Comparison of ENCODE assay signal across 8 cellular contexts in the genomic region with DNA sequence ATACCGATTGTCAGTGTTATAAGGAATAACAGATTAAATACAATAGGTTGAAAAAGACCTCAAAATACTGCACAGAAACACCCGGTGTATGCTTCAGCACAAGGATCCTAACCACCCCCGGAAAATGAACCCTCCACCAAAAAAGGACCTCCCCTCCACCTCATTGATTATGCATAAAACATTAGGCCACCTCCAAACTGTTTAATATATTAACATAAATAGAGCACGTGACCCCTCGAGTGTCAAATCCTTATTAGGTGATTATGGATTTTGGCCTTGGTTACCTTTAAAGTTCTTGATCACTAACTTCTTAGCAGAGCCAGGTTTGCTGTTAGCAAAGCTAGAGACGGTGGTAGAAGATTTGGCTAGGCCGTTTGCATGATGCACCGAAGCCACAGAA. TPM values are rescaled to one million over a fixed set of nuclear protein-coding genes. Genes with fewer than 3 reads are reported as not detected.
DNase-seq lines count a peak whose midpoint lies in the region; ATAC-seq and TF ChIP-seq lines count a peak whose summit lies in the region.

No MANE protein-coding gene starts in this region.

- H3K27ac ChIP-seq in mammary epithelial cell (ENCODE audit: insufficient read depth, low read depth, low read length) = peak overlapping the region; percentile 42

- peaks cover 37% of the 10 kb centered on the region for H3K79me2 ChIP-seq in mammary epithelial cell (ENCODE audit: insufficient read depth, low read length)

- TF ChIP-seq CTCF in mammary epithelial cell (conservative IDR thresholded peaks at IDR 0.05 in 1 of 2, IDR thresholded peaks at IDR 0.05 in 1 of 2; ENCODE audit: extremely low read depth in 1 of 2, insufficient read depth in 1 of 2, low read depth in 1 of 2, low read length in 2 of 2) = no peak

- H3K4me1 ChIP-seq in mammary epithelial cell (ENCODE audit: insufficient read depth, low read length) = peaks cover 3% of the 10 kb centered on the region
- peaks cover 16% of the 10 kb centered on the region for H3K4me1 ChIP-seq in mucosa of stomach (ENCODE audit: control insufficient read depth, insufficient read depth, low read length)

- 32% methylated on average over 8 of the region's 8 CpGs for WGBS in mammary epithelial cell (ENCODE audit: low coverage, missing lambda C conversion rate)

- peak overlapping the region; percentile 85 for H3K4me2 ChIP-seq in mammary epithelial cell (ENCODE audit: insufficient read depth, low read depth, low read length)

- dilution Hi-C loops in mammary epithelial cell (cut with HindIII; ENCODE audit: low sequenced_read_pairs) = no loop called here

- peak overlapping the region; percentile 59 to 85 (median 74) for H3K4me3 ChIP-seq in mammary epithelial cell (replicated peaks in 1 of 3; ENCODE audit: insufficient read depth in 1 of 3, low read depth in 2 of 3, low read length in 3 of 3)
- H3K4me3 ChIP-seq in mucosa of stomach (ENCODE audit: low read length) = peak overlapping the region; percentile 54

- in situ Hi-C loops in mammary epithelial cell (cut with MboI; ENCODE audit: low sequenced_read_pairs in 2 of 2) = no loop called here

- DNase-seq in NCI-H1694 treated with DMSO at 0.1 percent for 48 hours (lab: John Stamatoyannopoulos, UW) (peak; percentile 13), NCI-H1694 (lab: John Stamatoyannopoulos, UW) (no peak), NCI-H510A (lab: John Stamatoyannopoulos, UW) (peak; percentile 0), mammary epithelial cell (peak; percentile 1), HPDE6-E6E7 (ENCODE audit: extremely low spot score) (no peak), SKM-1 (lab: John Stamatoyannopoulos, UW; ENCODE audit: unreplicated experiment) (no peak)

- H4K20me1 ChIP-seq in mammary epithelial cell (ENCODE audit: insufficient read depth, low read length) = no peaks in the 10 kb centered on the region

- H3K27me3 ChIP-seq in mammary epithelial cell (ENCODE audit: insufficient read depth, low read length) = no peaks in the 10 kb centered on the region
- no peaks in the 10 kb centered on the region for H3K27me3 ChIP-seq in mucosa of stomach (ENCODE audit: control insufficient read depth, insufficient read depth, low read length)

- ATAC-seq in GM21390 (IDR thresholded peaks at IDR 0.05; ENCODE audit: unreplicated experiment) = no peak

- BruUV-seq in mammary epithelial cell (replicated peaks; lab: Mats Ljungman, UMichigan) = no TSS peak

- intact Hi-C loops in mammary epithelial cell (cut with micrococcal nuclease) = loop anchor here (2.0 to 10.0 kb wide), 2 partner anchors 69 to 175 kb away; no protein-coding TSS in a partner anchor

- peak overlapping the region; percentile 74 for H3K9ac ChIP-seq in mammary epithelial cell (ENCODE audit: insufficient read depth, low read length)
- H3K9ac ChIP-seq in mucosa of stomach (ENCODE audit: low read length) = peak overlapping the region; percentile 93

- H3K36me3 ChIP-seq in mammary epithelial cell (ENCODE audit: insufficient read depth, low read length) (peaks cover 5% of the 10 kb centered on the region), mucosa of stomach (ENCODE audit: control insufficient read depth, insufficient read depth, low read length) (no peaks in the 10 kb centered on the region)

- no peaks in the 10 kb centered on the region for H3K9me3 ChIP-seq in mammary epithelial cell (replicated peaks; ENCODE audit: insufficient read depth, low read length)
- H3K9me3 ChIP-seq in mucosa of stomach (ENCODE audit: control insufficient read depth, low read length) = no peaks in the 10 kb centered on the region

- CTCF ChIA-PET in mammary epithelial cell (lab: Charles Lee; ENCODE audit: low non-redundant PET) = interaction anchor here (0.6 kb wide), 1 partner anchor 311 kb away, joined by 3 read pairs; no protein-coding TSS in a partner anchor

- H2AFZ ChIP-seq in mammary epithelial cell (ENCODE audit: low read depth, low read length) = no peak overlapping the region

RNA-seq across cellular contexts. Expression of gene CUL4B, which starts 1.0 kb away (rescaled TPM):
- total RNA-seq in mammary epithelial cell = 10 to 100 TPM; 25.9 to 51.2 TPM
- polyA plus RNA-seq in mammary epithelial cell = 12.5 TPM
- 40.4 TPM for polyA minus RNA-seq in mammary epithelial cell

RNA-seq across cellular contexts. Expression of gene MCTS1, which starts 44.1 kb away (rescaled TPM):
- 10 to 100 TPM; 23.7 to 50.0 TPM for total RNA-seq in mammary epithelial cell
- polyA plus RNA-seq in mammary epithelial cell = 45.7 TPM
- 3.3 TPM for polyA minus RNA-seq in mammary epithelial cell

Comparison
In these comparisons a context has a peak if more than half of its experiments do, and no peak if none do; other contexts are left out.
1. DNase-seq: peak in NCI-H1694 treated with DMSO at 0.1 percent for 48 hours (single experiment), NCI-H510A (single experiment) and mammary epithelial cell (single experiment); none in NCI-H1694 (single experiment), HPDE6-E6E7 (single experiment) and SKM-1 (single experiment).